ENCODE assay signal across 15 cellular contexts in the genomic region with DNA sequence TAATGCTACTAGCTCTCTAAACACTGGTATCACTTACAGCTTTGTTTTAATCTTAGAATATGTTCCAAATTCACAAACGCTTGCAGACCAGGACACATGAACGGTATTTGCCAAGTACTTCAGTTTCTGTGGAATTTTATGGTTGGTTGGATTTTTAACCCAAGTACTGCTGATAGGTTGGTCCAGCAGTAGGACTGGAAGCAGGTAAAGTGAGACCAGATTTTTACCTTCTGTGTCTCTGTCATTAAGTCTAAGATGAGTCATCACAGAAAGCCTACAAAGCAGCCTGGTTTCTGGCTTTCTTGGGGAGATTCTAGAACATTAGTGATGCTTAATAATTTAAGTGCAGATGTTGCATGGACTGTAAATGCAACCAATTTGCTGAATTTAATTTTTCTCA.
"Had no signal": no experiment of that assay in that cellular context is flagged by ENCODE, and none has a peak within 500 bp of the region (broad histone marks: within the 10 kb centered on the region; RNA-seq: fewer than 3 reads in every experiment).

No MANE protein-coding gene starts in this region.

- H3K36me3 ChIP-seq: cardiac muscle cell, gastrocnemius medialis, ovary, thoracic aorta had no signal

- H3K27me3 ChIP-seq: cardiac muscle cell, gastrocnemius medialis, ovary had no signal

- H3K4me1 ChIP-seq: gastrocnemius medialis had no signal

- DNase-seq: activated CD4-positive, alpha-beta T cell treated with anti-CD3 and anti-CD28 coated beads for 48 hours; activated CD8-positive, alpha-beta memory T cell treated with anti-CD3 and anti-CD28 coated beads, Interleukin-2, amount 50 U/mL, for 48 hours; activated CD8-positive, alpha-beta T cell treated with anti-CD3 and anti-CD28 coated beads, Interleukin-2, amount 10 ng/mL, durations not matched to agents 7 days and 5 days; activated naive CD4-positive, alpha-beta T cell treated with Interleukin-2 at 50 U/mL for 16 hours; activated naive CD8-positive, alpha-beta T cell treated with anti-CD3 and anti-CD28 coated beads, Interleukin-2, amount 50 U/mL, for 24 hours; gastrocnemius medialis; kidney; ovary; stimulated activated CD4-positive, alpha-beta T cell treated with anti-CD3 and anti-CD28 coated beads, Interleukin-4, amount 100 ng/mL, for 1 hour; stimulated activated naive CD8-positive, alpha-beta T cell treated with anti-CD3 and anti-CD28 coated beads, Interleukin-15, amount 100 ng/mL, for 72 hours had no signal

- H3K9me3 ChIP-seq: gastrocnemius medialis, ovary, thoracic aorta had no signal

- H3K4me3 ChIP-seq: cardiac muscle cell, gastrocnemius medialis, ovary, thoracic aorta had no signal

- H3K27ac ChIP-seq: cardiac muscle cell, gastrocnemius medialis, ovary, thoracic aorta had no signal

- FAIRE-seq: astrocyte, colon, kidney had no signal

- ATAC-seq: activated CD8-positive, alpha-beta T cell treated with anti-CD3 and anti-CD28 coated beads, Interleukin-2, amount 10 ng/mL, durations not matched to agents 7 days and 5 days; activated naive CD8-positive, alpha-beta T cell treated with anti-CD3 and anti-CD28 coated beads, Interleukin-2, amount 50 U/mL, for 24 hours; gastrocnemius medialis; stimulated activated naive CD8-positive, alpha-beta T cell treated with anti-CD3 and anti-CD28 coated beads, Interleukin-15, amount 100 ng/mL, for 72 hours; WTC11 had no signal
